26 cellular contexts compared by ENCODE assay signal in genomic region chrX:136662104-136662503, GRCh38. TPM values are rescaled to one million over a fixed set of nuclear protein-coding genes. Genes with fewer than 3 reads are reported as not detected.
DNase-seq lines count a peak whose midpoint lies in the region; ATAC-seq and TF ChIP-seq lines count a peak whose summit lies in the region.
"Had no signal": no experiment of that assay in that cellular context is flagged by ENCODE, and none has a peak within 500 bp of the region (broad histone marks: within the 10 kb centered on the region; RNA-seq: fewer than 3 reads in every experiment).

No MANE protein-coding gene starts in this region.

- no peak for TF ChIP-seq CTCF in gastroesophageal sphincter (IDR thresholded peaks at IDR 0.05)

- no peak for TF ChIP-seq POLR2A in gastroesophageal sphincter (IDR thresholded peaks at IDR 0.05)

- H3K4me1 ChIP-seq in effector memory CD4-positive, alpha-beta T cell (ENCODE audit: control insufficient read depth, insufficient read depth, low read length, poor library complexity, severe bottlenecking): peaks cover 47% of the 10 kb centered on the region
- no peaks in the 10 kb centered on the region for H3K4me1 ChIP-seq in gastroesophageal sphincter
- H3K4me1 ChIP-seq: esophagus muscularis mucosa, SJCRH30, testis, vagina had no signal

- H3K27ac Mint-ChIP-seq in T-helper 2 cell treated with Interferon-gamma antibody and Interleukin-4, amounts not matched to agents 5 μg/mL and 100 μg/mL, for 36 hours: peak overlapping the region; percentile 91
- H3K27ac Mint-ChIP-seq: activated B cell treated with CpG ODN at 0.5 μM for 24 hours; activated naive CD8-positive, alpha-beta T cell had no signal

- peak overlapping the region; percentile 70 for H3K27ac ChIP-seq in effector memory CD4-positive, alpha-beta T cell (ENCODE audit: insufficient read depth, low read length, poor library complexity, severe bottlenecking)
- no peak overlapping the region for H3K27ac ChIP-seq in gastroesophageal sphincter
- H3K27ac ChIP-seq: esophagus muscularis mucosa, SJCRH30, testis, vagina had no signal

- H3K4me3 ChIP-seq in effector memory CD4-positive, alpha-beta T cell (ENCODE audit: insufficient read depth, low read depth, low read length, poor library complexity, severe bottlenecking): no peak overlapping the region
- H3K4me3 ChIP-seq in gastroesophageal sphincter: no peak overlapping the region
- H3K4me3 ChIP-seq: esophagus muscularis mucosa, GM12878, SJCRH30, testis, vagina had no signal

- H3K9me3 Mint-ChIP-seq in T-helper 2 cell treated with Interferon-gamma antibody and Interleukin-4, amounts not matched to agents 5 μg/mL and 100 μg/mL, for 36 hours: peaks cover 14% of the 10 kb centered on the region
- H3K9me3 Mint-ChIP-seq: activated B cell treated with CpG ODN at 0.5 μM for 24 hours had no signal

- no peaks in the 10 kb centered on the region for H3K27me3 ChIP-seq in effector memory CD4-positive, alpha-beta T cell (replicated peaks; ENCODE audit: control insufficient read depth, insufficient read depth, low read length, poor library complexity, severe bottlenecking)
- no peaks in the 10 kb centered on the region for H3K27me3 ChIP-seq in gastroesophageal sphincter
- H3K27me3 ChIP-seq: esophagus muscularis mucosa, SJCRH30, testis, vagina had no signal

- 32 to 40% methylated on average over 1 to 2 of the region's 2 CpGs for WGBS in gastroesophageal sphincter (ENCODE audit: low coverage in 1 of 2), 2 donors

- ATAC-seq in gastroesophageal sphincter: no peak
- ATAC-seq: GM12878, HCT116, Panc1 had no signal

- H3K9me3 ChIP-seq in effector memory CD4-positive, alpha-beta T cell (ENCODE audit: control insufficient read depth, low read length): no peaks in the 10 kb centered on the region
- H3K9me3 ChIP-seq in gastroesophageal sphincter: peaks cover 0 to 11% (median 0%) of the 10 kb centered on the region in 3 donors
- H3K9me3 ChIP-seq: SJCRH30, testis, vagina had no signal

- TF ChIP-seq EP300 in gastroesophageal sphincter (IDR thresholded peaks at IDR 0.05): no peak

- peak in 5 of 6 experiments; percentile 13 to 53 (median 32) for DNase-seq in stimulated activated naive CD4-positive, alpha-beta T cell (lab: John Stamatoyannopoulos, UW)
- no peak for DNase-seq in stimulated activated naive CD4-positive, alpha-beta T cell treated with Interleukin-2 at 50 U/mL for 16 hours (lab: John Stamatoyannopoulos, UW)
- DNase-seq in T-helper 2 cell treated with Interferon-gamma antibody and Interleukin-4, amounts not matched to agents 5 μg/mL and 100 μg/mL, for 36 hours (ENCODE audit: low spot score): no peak
- DNase-seq in effector memory CD4-positive, alpha-beta T cell: no peak
- DNase-seq in NCI-H1694 treated with DMSO at 0.1 percent for 48 hours (lab: John Stamatoyannopoulos, UW) (no peak), NCI-H2196 treated with DMSO at 0.1 percent for 48 hours (lab: John Stamatoyannopoulos, UW; ENCODE audit: unreplicated experiment) (no peak)
- DNase-seq: activated B cell treated with CpG ODN at 0.5 μM for 24 hours; DMS79 treated with DMSO at 0.1 percent for 48 hours; NCI-H1105; NCI-H2081; NCI-H446 treated with DMSO at 0.1 percent for 48 hours; nucleus accumbens; SJCRH30; stimulated activated CD4-positive, alpha-beta T cell treated with anti-CD3 and anti-CD28 coated beads, Interleukin-1b, Interleukin-23, amount 100 ng/mL, for 48 hours; T1000; testis had no signal

- H3K27me3 Mint-ChIP-seq in T-helper 2 cell treated with Interferon-gamma antibody and Interleukin-4, amounts not matched to agents 5 μg/mL and 100 μg/mL, for 36 hours (ENCODE audit: low read depth): no peaks in the 10 kb centered on the region
- H3K27me3 Mint-ChIP-seq: activated B cell treated with CpG ODN at 0.5 μM for 24 hours; activated naive CD8-positive, alpha-beta T cell had no signal

- peaks cover 85% of the 10 kb centered on the region for H3K36me3 Mint-ChIP-seq in T-helper 2 cell treated with Interferon-gamma antibody and Interleukin-4, amounts not matched to agents 5 μg/mL and 100 μg/mL, for 36 hours (ENCODE audit: low read depth)

- H3K4me1 Mint-ChIP-seq in T-helper 2 cell treated with Interferon-gamma antibody and Interleukin-4, amounts not matched to agents 5 μg/mL and 100 μg/mL, for 36 hours (ENCODE audit: low read depth): peaks cover 62% of the 10 kb centered on the region

- peak overlapping the region; percentile 59 for H3K4me3 Mint-ChIP-seq in T-helper 2 cell treated with Interferon-gamma antibody and Interleukin-4, amounts not matched to agents 5 μg/mL and 100 μg/mL, for 36 hours
- H3K4me3 Mint-ChIP-seq: activated B cell treated with CpG ODN at 0.5 μM for 24 hours; activated naive CD8-positive, alpha-beta T cell had no signal

- peaks cover 24% of the 10 kb centered on the region for H3K36me3 ChIP-seq in effector memory CD4-positive, alpha-beta T cell (ENCODE audit: control insufficient read depth, insufficient read depth, low read length)
- H3K36me3 ChIP-seq in gastroesophageal sphincter: peaks cover 0 to 29% of the 10 kb centered on the region in 2 donors
- H3K36me3 ChIP-seq: SJCRH30, vagina had no signal

RNA-seq across cellular contexts. Expression of gene CD40LG, which starts 14.1 kb away (rescaled TPM):
- under 1 TPM in 2 of 4 donors, not detected in 2; 0.15 to 0.40 TPM for total RNA-seq in gastroesophageal sphincter
- total RNA-seq: activated B cell treated with CpG ODN at 0.5 μM for 24 hours, cerebellum, lower leg skin, SJCRH30, skeletal muscle tissue, testis, vagina had no signal

Comparison
In these comparisons a context has a peak if more than half of its experiments do, and no peak if none do; other contexts are left out.
1. DNase-seq: peak in stimulated activated naive CD4-positive, alpha-beta T cell (5 of 6); none in stimulated activated naive CD4-positive, alpha-beta T cell treated with Interleukin-2 at 50 U/mL for 16 hours (single experiment), T-helper 2 cell treated with Interferon-gamma antibody and Interleukin-4, amounts not matched to agents 5 μg/mL and 100 μg/mL, for 36 hours (single experiment), effector memory CD4-positive, alpha-beta T cell (0 of 3), NCI-H1694 treated with DMSO at 0.1 percent for 48 hours (single experiment) and NCI-H2196 treated with DMSO at 0.1 percent for 48 hours (single experiment).